ENCODE assay signal across 1 cellular context in the genomic region with DNA sequence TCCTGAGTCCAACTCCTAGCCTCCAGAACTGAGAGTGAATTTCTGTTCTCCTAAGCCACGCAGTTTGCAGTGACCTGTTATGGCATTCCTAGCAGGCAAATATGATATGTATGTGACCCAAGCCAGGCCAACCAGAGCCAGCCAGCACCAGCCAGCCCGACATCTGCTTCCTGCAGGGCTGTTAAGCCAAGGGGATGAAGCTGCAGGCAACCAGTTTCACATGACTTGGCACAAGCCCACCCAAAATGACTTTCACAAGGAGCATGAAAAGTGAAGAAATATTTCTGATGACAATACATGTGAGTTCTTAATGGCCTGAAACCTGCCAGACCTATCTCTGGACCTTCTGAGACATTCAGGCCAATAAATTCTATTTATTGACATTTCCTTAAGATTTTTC.
TF ChIP-seq lines count a peak whose summit lies in the region.

No MANE protein-coding gene starts in this region.

TF ChIP-seq in H1, 55 proteins besides CTCF, POLR2A, EP300 and RAD21:
- TF ChIP-seq SAP30 (IDR thresholded peaks at IDR 0.05; ENCODE audit: insufficient read depth, insufficient replicate concordance, low read length) (no peak), SRF (IDR thresholded peaks at IDR 0.05; ENCODE audit: low read depth, low read length) (no peak), CHD1 (IDR thresholded peaks at IDR 0.05; ENCODE audit: low read depth, low read length) (no peak), KDM1A (IDR thresholded peaks at IDR 0.05; ENCODE audit: borderline replicate concordance, low read length) (no peak), TAF1 (IDR thresholded peaks at IDR 0.05; ENCODE audit: low read depth, low read length) (no peak), MAFK (IDR thresholded peaks at IDR 0.05; ENCODE audit: low read depth, low read length) (no peak), CHD2 (IDR thresholded peaks at IDR 0.05; ENCODE audit: low read length) (no peak), SIN3A (conservative IDR thresholded peaks at IDR 0.05 in 1 of 2, IDR thresholded peaks at IDR 0.05 in 1 of 2; ENCODE audit: low read depth in 1 of 2, low read length in 2 of 2) (no peak), HDAC2 (IDR thresholded peaks at IDR 0.05; ENCODE audit: borderline replicate concordance in 1 of 2, low read depth in 2 of 2, low read length in 2 of 2) (no peak), SUZ12 (IDR thresholded peaks at IDR 0.05; ENCODE audit: low read length) (no peak), TEAD4 (IDR thresholded peaks at IDR 0.05; ENCODE audit: low read depth, low read length) (no peak), JUND (IDR thresholded peaks at IDR 0.05; ENCODE audit: low read length) (no peak), SP4 (IDR thresholded peaks at IDR 0.05; ENCODE audit: low read length) (no peak), NRF1 (IDR thresholded peaks at IDR 0.05; ENCODE audit: low read depth, low read length) (no peak), POU5F1 (IDR thresholded peaks at IDR 0.05; ENCODE audit: low read depth, low read length) (no peak), ZNF274 (IDR thresholded peaks at IDR 0.05; ENCODE audit: borderline replicate concordance, extremely low read depth, low read length) (no peak), POLR2AphosphoS5 (IDR thresholded peaks at IDR 0.05; ENCODE audit: low read depth, low read length) (no peak)
- TF ChIP-seq, protein P1, sequence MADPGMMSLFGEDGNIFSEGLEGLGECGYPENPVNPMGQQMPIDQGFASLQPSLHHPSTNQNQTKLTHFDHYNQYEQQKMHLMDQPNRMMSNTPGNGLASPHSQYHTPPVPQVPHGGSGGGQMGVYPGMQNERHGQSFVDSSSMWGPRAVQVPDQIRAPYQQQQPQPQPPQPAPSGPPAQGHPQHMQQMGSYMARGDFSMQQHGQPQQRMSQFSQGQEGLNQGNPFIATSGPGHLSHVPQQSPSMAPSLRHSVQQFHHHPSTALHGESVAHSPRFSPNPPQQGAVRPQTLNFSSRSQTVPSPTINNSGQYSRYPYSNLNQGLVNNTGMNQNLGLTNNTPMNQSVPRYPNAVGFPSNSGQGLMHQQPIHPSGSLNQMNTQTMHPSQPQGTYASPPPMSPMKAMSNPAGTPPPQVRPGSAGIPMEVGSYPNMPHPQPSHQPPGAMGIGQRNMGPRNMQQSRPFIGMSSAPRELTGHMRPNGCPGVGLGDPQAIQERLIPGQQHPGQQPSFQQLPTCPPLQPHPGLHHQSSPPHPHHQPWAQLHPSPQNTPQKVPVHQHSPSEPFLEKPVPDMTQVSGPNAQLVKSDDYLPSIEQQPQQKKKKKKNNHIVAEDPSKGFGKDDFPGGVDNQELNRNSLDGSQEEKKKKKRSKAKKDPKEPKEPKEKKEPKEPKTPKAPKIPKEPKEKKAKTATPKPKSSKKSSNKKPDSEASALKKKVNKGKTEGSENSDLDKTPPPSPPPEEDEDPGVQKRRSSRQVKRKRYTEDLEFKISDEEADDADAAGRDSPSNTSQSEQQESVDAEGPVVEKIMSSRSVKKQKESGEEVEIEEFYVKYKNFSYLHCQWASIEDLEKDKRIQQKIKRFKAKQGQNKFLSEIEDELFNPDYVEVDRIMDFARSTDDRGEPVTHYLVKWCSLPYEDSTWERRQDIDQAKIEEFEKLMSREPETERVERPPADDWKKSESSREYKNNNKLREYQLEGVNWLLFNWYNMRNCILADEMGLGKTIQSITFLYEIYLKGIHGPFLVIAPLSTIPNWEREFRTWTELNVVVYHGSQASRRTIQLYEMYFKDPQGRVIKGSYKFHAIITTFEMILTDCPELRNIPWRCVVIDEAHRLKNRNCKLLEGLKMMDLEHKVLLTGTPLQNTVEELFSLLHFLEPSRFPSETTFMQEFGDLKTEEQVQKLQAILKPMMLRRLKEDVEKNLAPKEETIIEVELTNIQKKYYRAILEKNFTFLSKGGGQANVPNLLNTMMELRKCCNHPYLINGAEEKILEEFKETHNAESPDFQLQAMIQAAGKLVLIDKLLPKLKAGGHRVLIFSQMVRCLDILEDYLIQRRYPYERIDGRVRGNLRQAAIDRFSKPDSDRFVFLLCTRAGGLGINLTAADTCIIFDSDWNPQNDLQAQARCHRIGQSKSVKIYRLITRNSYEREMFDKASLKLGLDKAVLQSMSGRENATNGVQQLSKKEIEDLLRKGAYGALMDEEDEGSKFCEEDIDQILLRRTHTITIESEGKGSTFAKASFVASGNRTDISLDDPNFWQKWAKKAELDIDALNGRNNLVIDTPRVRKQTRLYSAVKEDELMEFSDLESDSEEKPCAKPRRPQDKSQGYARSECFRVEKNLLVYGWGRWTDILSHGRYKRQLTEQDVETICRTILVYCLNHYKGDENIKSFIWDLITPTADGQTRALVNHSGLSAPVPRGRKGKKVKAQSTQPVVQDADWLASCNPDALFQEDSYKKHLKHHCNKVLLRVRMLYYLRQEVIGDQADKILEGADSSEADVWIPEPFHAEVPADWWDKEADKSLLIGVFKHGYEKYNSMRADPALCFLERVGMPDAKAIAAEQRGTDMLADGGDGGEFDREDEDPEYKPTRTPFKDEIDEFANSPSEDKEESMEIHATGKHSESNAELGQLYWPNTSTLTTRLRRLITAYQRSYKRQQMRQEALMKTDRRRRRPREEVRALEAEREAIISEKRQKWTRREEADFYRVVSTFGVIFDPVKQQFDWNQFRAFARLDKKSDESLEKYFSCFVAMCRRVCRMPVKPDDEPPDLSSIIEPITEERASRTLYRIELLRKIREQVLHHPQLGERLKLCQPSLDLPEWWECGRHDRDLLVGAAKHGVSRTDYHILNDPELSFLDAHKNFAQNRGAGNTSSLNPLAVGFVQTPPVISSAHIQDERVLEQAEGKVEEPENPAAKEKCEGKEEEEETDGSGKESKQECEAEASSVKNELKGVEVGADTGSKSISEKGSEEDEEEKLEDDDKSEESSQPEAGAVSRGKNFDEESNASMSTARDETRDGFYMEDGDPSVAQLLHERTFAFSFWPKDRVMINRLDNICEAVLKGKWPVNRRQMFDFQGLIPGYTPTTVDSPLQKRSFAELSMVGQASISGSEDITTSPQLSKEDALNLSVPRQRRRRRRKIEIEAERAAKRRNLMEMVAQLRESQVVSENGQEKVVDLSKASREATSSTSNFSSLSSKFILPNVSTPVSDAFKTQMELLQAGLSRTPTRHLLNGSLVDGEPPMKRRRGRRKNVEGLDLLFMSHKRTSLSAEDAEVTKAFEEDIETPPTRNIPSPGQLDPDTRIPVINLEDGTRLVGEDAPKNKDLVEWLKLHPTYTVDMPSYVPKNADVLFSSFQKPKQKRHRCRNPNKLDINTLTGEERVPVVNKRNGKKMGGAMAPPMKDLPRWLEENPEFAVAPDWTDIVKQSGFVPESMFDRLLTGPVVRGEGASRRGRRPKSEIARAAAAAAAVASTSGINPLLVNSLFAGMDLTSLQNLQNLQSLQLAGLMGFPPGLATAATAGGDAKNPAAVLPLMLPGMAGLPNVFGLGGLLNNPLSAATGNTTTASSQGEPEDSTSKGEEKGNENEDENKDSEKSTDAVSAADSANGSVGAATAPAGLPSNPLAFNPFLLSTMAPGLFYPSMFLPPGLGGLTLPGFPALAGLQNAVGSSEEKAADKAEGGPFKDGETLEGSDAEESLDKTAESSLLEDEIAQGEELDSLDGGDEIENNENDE (IDR thresholded peaks at IDR 0.05; ENCODE audit: insufficient replicate concordance, low read length): no peak
- TF ChIP-seq, protein P2, sequence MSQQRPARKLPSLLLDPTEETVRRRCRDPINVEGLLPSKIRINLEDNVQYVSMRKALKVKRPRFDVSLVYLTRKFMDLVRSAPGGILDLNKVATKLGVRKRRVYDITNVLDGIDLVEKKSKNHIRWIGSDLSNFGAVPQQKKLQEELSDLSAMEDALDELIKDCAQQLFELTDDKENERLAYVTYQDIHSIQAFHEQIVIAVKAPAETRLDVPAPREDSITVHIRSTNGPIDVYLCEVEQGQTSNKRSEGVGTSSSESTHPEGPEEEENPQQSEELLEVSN (IDR thresholded peaks at IDR 0.05): no peak
TF ChIP-seq in H1: peak in this region for 0.
